17 cellular contexts compared by ENCODE assay signal in the genomic region with DNA sequence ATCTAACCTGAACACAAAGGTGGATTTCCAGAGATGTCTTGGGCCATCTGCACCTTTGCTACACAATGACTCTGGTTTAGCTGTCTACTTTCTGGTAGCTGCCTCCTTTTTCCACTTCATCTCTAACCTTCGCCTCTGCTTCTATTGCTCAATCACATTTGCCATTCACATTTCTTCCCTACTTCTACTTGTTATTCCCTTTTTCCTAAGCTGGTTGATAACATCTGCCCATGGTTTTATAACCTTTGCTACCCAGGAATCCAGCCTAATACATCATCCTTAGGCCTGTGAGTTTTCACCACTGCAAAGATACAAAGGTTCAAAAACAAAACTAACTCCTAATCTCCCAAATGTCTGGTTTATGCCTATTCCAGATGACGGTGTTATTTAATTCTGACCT. TPM values are rescaled to one million over a fixed set of nuclear protein-coding genes. Genes with fewer than 3 reads are reported as not detected.
DNase-seq lines count a peak whose midpoint lies in the region; ATAC-seq and TF ChIP-seq lines count a peak whose summit lies in the region.
"Had no signal": no experiment of that assay in that cellular context is flagged by ENCODE, and none has a peak within 500 bp of the region (broad histone marks: within the 10 kb centered on the region; RNA-seq: fewer than 3 reads in every experiment).

No MANE protein-coding gene starts in this region.

- peak overlapping the region; percentile 44; the same call in 1 of the 2 replicates for H3K27ac Mint-ChIP-seq in WTC11
- H3K27ac Mint-ChIP-seq: HFFc6 had no signal

- H3K4me3 Mint-ChIP-seq in WTC11 = no peak overlapping the region
- H3K4me3 Mint-ChIP-seq: HFFc6 had no signal

- DNase-seq in Right ventricle myocardium inferior (ENCODE audit: missing footprints) (no peak), left cardiac atrium (no peak), WTC11 (ENCODE audit: low spot score) (no peak), left lobe of liver (ENCODE audit: low spot score) (no peak), sciatic nerve (ENCODE audit: low spot score) (no peak), germinal center (ENCODE audit: low spot score) (no peak), retina (no peak)
- DNase-seq in stimulated activated naive CD4-positive, alpha-beta T cell (lab: John Stamatoyannopoulos, UW) = no peak
- DNase-seq: DMS 273 treated with DMSO at 0.1 percent for 48 hours, GDM1, GOT3, HFFc6, MV-4-11, NCI-H1417 treated with DMSO at 0.1 percent for 48 hours, NCI-H1930, NCI-H774, PC-9 had no signal

- no peaks in the 10 kb centered on the region for H3K36me3 Mint-ChIP-seq in WTC11

- intact Hi-C loops in Right ventricle myocardium inferior (cut with DNase I) (no loop called here), left cardiac atrium (cut with DNase I) (no loop called here), sciatic nerve (cut with DNase I) (no loop called here)

- no peaks in the 10 kb centered on the region for H3K9me3 Mint-ChIP-seq in WTC11
- H3K9me3 Mint-ChIP-seq: HFFc6 had no signal

- ATAC-seq in Right ventricle myocardium inferior (peak; percentile 23), left cardiac atrium (no peak), WTC11 (no peak), left lobe of liver (peak; percentile 62), sciatic nerve (peak; percentile 30)

- POLR2A ChIA-PET in WTC11 (lab: Charles Lee) = interaction anchor here (0.6 to 1.2 kb wide), 2 partner anchors 13 to 49 kb away, joined by 3 to 4 read pairs; no protein-coding TSS in a partner anchor

- CTCF ChIA-PET in WTC11 (lab: Charles Lee) = interaction anchor here (0.6 to 0.7 kb wide), 2 partner anchors 34 to 41 kb away, joined by 3 to 4 read pairs; no protein-coding TSS in a partner anchor

- peaks cover 23% of the 10 kb centered on the region for H3K4me1 Mint-ChIP-seq in WTC11

- TF ChIP-seq CTCF in WTC11 (IDR thresholded peaks at IDR 0.05) = no peak

- H3K27me3 Mint-ChIP-seq in WTC11 (ENCODE audit: low read depth) = no peaks in the 10 kb centered on the region

TF ChIP-seq in WTC11, 78 proteins besides CTCF, POLR2A, EP300 and RAD21:
- no peak for TF ChIP-seq GABPB1 (CRISPR knock-in tag; IDR thresholded peaks at IDR 0.05)
- no peak for TF ChIP-seq CREB1 (CRISPR knock-in tag; IDR thresholded peaks at IDR 0.05)
- TF ChIP-seq MLX (CRISPR knock-in tag; IDR thresholded peaks at IDR 0.05) = no peak
- no peak for TF ChIP-seq ZBTB21 (CRISPR knock-in tag; IDR thresholded peaks at IDR 0.05; ENCODE audit: borderline replicate concordance)
- TF ChIP-seq SMAD4 (CRISPR knock-in tag; IDR thresholded peaks at IDR 0.05) = no peak
- no peak for TF ChIP-seq ERG (CRISPR knock-in tag; IDR thresholded peaks at IDR 0.05)
- TF ChIP-seq KAT7 (CRISPR knock-in tag; IDR thresholded peaks at IDR 0.05; ENCODE audit: borderline replicate concordance) = no peak
- no peak for TF ChIP-seq TEAD4 (CRISPR knock-in tag; IDR thresholded peaks at IDR 0.05)
- no peak for TF ChIP-seq ZNF138 (CRISPR knock-in tag; conservative IDR thresholded peaks at IDR 0.05)
- TF ChIP-seq, protein P1, sequence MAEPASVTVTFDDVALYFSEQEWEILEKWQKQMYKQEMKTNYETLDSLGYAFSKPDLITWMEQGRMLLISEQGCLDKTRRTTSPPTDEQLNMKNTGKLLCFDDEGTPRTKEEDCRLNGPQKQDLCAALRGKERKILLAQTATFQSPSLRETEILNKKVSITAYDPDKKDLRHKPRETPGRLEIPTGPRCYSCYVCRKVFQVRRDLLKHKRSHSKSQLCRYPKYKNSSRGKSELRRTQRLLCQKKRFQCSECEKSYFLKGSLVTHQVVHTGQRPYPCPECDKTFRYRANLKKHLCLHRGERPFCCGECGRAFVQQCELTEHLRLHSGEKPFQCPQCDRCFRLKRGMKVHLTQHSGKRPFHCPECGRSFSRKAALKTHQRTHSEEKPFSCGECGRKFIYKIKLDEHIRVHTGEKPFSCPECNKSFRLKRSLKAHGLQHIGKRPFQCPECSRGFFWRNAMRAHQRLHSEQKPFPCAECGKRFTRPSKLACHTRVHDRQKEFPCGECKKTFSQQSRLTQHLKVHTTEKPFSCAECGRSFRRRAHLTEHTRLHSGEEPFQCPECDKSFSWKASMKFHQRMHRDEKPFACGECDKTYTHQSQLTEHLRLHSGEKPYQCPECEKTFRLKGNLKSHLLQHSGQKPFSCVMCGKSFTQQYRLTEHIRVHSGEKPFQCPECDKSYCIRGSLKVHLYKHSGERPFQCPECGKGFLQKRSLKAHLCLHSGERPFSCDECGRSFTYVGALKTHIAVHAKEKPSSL (CRISPR knock-in tag; conservative IDR thresholded peaks at IDR 0.05) = no peak

RNA-seq across cellular contexts. Expression of gene SPPL3, which starts 13.2 kb away (rescaled TPM):
- total RNA-seq in Right ventricle myocardium inferior (30.4 TPM), left cardiac atrium (10 to 100 TPM; 27.6 to 29.7 TPM), WTC11 (2021) (32.5 to 35.5 TPM (median 33.8 TPM) in 3 replicates), left lobe of liver (17.5 TPM), sciatic nerve (58.5 TPM)

Comparison
In these comparisons a context has a peak if more than half of its experiments do, and no peak if none do; other contexts are left out.
1. ATAC-seq: peak in Right ventricle myocardium inferior (single experiment), left lobe of liver (single experiment) and sciatic nerve (single experiment); none in left cardiac atrium (0 of 2) and WTC11 (single experiment).